ENCODE assay signal across 23 cellular contexts in genomic region chr12:86730233-86730632, GRCh38.
"Had no signal": no experiment of that assay in that cellular context is flagged by ENCODE, and none has a peak within 500 bp of the region (broad histone marks: within the 10 kb centered on the region; RNA-seq: fewer than 3 reads in every experiment).

No MANE protein-coding gene starts in this region.

- H3K27ac ChIP-seq: colonic mucosa, dorsolateral prefrontal cortex, heart left ventricle, left ventricle myocardium inferior, pancreas, prostate gland, skin epidermis, stomach, thyroid gland, upper lobe of left lung, vagina had no signal

- H3K4me3 ChIP-seq: colonic mucosa, dorsolateral prefrontal cortex, heart left ventricle, left ventricle myocardium inferior, lung, pancreas, prostate gland, skin epidermis, stomach, thyroid gland, upper lobe of left lung, vagina had no signal

- H3K36me3 ChIP-seq: colonic mucosa, heart left ventricle, left ventricle myocardium inferior, pancreas, prostate gland, stomach, thyroid gland, upper lobe of left lung, vagina had no signal

- H3K4me1 ChIP-seq: colonic mucosa, heart left ventricle, left ventricle myocardium inferior, pancreas, prostate gland, stomach, thyroid gland, upper lobe of left lung, vagina had no signal

- H3K9me3 ChIP-seq: colonic mucosa, heart left ventricle, left ventricle myocardium inferior, pancreas, prostate gland, thyroid gland, upper lobe of left lung, vagina had no signal

- DNase-seq: activated B cell treated with CpG ODN at 0.5 μM for 24 hours; activated CD4-positive, alpha-beta T cell treated with anti-CD3 and anti-CD28 coated beads, Interleukin-2, amount 50 U/mL, for 1 hour; activated CD8-positive, alpha-beta T cell treated with anti-CD3 and anti-CD28 coated beads for 36 hours; activated T-cell treated with anti-CD3 and anti-CD28 coated beads, Interleukin-2, amount 50 U/mL, for 48 hours; colonic mucosa; dorsolateral prefrontal cortex; effector memory CD4-positive, alpha-beta T cell; foreskin fibroblast; heart left ventricle; left ventricle myocardium inferior; pancreas; retina; stimulated activated CD4-positive, alpha-beta T cell treated with anti-CD3 and anti-CD28 coated beads, Interleukin-1b, Interleukin-23, amount 100 ng/mL, for 48 hours; stimulated activated CD4-positive, alpha-beta T cell treated with anti-CD3 and anti-CD28 coated beads, Interleukin-4, amount 100 ng/mL, for 4 hours; stimulated activated CD8-positive, alpha-beta memory T cell treated with anti-CD3 and anti-CD28 coated beads, Interleukin-4, amount 100 ng/mL, for 48 hours; stomach; T-helper 1 cell; thyroid gland; upper lobe of left lung had no signal

- H3K27me3 ChIP-seq: colonic mucosa, dorsolateral prefrontal cortex, heart left ventricle, pancreas, stomach, thyroid gland, upper lobe of left lung, vagina had no signal
